Comparison of ENCODE assay signal across 1 cellular context in genomic region chr3:14278265-14278798, GRCh38.
A peak's percentile ranks its signal among the peaks of the same experiment; 100 is the strongest.
TF ChIP-seq lines count a peak whose summit lies in the region.

No MANE protein-coding gene starts in this region.

TF ChIP-seq in K562, 482 proteins besides CTCF, POLR2A, EP300 and RAD21 (continued from another document and continues in another):
- TF ChIP-seq, protein P1, sequence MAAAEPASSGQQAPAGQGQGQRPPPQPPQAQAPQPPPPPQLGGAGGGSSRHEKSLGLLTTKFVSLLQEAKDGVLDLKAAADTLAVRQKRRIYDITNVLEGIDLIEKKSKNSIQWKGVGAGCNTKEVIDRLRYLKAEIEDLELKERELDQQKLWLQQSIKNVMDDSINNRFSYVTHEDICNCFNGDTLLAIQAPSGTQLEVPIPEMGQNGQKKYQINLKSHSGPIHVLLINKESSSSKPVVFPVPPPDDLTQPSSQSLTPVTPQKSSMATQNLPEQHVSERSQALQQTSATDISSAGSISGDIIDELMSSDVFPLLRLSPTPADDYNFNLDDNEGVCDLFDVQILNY (CRISPR knock-in tag; IDR thresholded peaks at IDR 0.05) = no peak
- no peak for TF ChIP-seq ESRRA (IDR thresholded peaks at IDR 0.05; ENCODE audit: borderline replicate concordance, low read depth)
- TF ChIP-seq, protein P2, sequence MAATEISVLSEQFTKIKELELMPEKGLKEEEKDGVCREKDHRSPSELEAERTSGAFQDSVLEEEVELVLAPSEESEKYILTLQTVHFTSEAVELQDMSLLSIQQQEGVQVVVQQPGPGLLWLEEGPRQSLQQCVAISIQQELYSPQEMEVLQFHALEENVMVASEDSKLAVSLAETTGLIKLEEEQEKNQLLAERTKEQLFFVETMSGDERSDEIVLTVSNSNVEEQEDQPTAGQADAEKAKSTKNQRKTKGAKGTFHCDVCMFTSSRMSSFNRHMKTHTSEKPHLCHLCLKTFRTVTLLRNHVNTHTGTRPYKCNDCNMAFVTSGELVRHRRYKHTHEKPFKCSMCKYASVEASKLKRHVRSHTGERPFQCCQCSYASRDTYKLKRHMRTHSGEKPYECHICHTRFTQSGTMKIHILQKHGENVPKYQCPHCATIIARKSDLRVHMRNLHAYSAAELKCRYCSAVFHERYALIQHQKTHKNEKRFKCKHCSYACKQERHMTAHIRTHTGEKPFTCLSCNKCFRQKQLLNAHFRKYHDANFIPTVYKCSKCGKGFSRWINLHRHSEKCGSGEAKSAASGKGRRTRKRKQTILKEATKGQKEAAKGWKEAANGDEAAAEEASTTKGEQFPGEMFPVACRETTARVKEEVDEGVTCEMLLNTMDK (IDR thresholded peaks at IDR 0.05; ENCODE audit: borderline replicate concordance, insufficient read depth, low read depth, low read length, poor library complexity, severe bottlenecking) = no peak
- TF ChIP-seq ZNF274 (IDR thresholded peaks at IDR 0.05; ENCODE audit: borderline replicate concordance, low read depth, low read length) = no peak
- TF ChIP-seq ELK3 (CRISPR knock-in tag; IDR thresholded peaks at IDR 0.05) = no peak
- no peak for TF ChIP-seq ZNF436 (CRISPR knock-in tag; IDR thresholded peaks at IDR 0.05)
- TF ChIP-seq ZNF561 (CRISPR knock-in tag; conservative IDR thresholded peaks at IDR 0.05) = no peak
- TF ChIP-seq HMG20A (CRISPR knock-in tag; conservative IDR thresholded peaks at IDR 0.05) = no peak
- no peak for TF ChIP-seq MAFG (tag; conservative IDR thresholded peaks at IDR 0.05)
- no peak for TF ChIP-seq MXI1 (IDR thresholded peaks at IDR 0.05; ENCODE audit: low read depth, low read length)
- TF ChIP-seq SETDB1 (IDR thresholded peaks at IDR 0.05; ENCODE audit: low read length) = no peak
- TF ChIP-seq, protein P3, sequence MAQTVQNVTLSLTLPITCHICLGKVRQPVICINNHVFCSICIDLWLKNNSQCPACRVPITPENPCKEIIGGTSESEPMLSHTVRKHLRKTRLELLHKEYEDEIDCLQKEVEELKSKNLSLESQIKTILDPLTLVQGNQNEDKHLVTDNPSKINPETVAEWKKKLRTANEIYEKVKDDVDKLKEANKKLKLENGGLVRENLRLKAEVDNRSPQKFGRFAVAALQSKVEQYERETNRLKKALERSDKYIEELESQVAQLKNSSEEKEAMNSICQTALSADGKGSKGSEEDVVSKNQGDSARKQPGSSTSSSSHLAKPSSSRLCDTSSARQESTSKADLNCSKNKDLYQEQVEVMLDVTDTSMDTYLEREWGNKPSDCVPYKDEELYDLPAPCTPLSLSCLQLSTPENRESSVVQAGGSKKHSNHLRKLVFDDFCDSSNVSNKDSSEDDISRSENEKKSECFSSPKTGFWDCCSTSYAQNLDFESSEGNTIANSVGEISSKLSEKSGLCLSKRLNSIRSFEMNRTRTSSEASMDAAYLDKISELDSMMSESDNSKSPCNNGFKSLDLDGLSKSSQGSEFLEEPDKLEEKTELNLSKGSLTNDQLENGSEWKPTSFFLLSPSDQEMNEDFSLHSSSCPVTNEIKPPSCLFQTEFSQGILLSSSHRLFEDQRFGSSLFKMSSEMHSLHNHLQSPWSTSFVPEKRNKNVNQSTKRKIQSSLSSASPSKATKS (CRISPR knock-in tag; IDR thresholded peaks at IDR 0.05) = no peak
- TF ChIP-seq FOXA1 (IDR thresholded peaks at IDR 0.05; ENCODE audit: borderline replicate concordance) = no peak
- peak; percentile 63 for TF ChIP-seq L3MBTL2 (IDR thresholded peaks at IDR 0.05)
- 0 out of 2 replicates have a peak, but pooled peaks have one; percentile 63 for TF ChIP-seq ZNF592 (IDR thresholded peaks at IDR 0.05)
- TF ChIP-seq ZFP1 (CRISPR knock-in tag; IDR thresholded peaks at IDR 0.05) = no peak
- no peak for TF ChIP-seq ZNF76 (CRISPR knock-in tag; IDR thresholded peaks at IDR 0.05; ENCODE audit: borderline replicate concordance)
- no peak for TF ChIP-seq RREB1 (CRISPR knock-in tag; IDR thresholded peaks at IDR 0.05)
- TF ChIP-seq, protein P4, sequence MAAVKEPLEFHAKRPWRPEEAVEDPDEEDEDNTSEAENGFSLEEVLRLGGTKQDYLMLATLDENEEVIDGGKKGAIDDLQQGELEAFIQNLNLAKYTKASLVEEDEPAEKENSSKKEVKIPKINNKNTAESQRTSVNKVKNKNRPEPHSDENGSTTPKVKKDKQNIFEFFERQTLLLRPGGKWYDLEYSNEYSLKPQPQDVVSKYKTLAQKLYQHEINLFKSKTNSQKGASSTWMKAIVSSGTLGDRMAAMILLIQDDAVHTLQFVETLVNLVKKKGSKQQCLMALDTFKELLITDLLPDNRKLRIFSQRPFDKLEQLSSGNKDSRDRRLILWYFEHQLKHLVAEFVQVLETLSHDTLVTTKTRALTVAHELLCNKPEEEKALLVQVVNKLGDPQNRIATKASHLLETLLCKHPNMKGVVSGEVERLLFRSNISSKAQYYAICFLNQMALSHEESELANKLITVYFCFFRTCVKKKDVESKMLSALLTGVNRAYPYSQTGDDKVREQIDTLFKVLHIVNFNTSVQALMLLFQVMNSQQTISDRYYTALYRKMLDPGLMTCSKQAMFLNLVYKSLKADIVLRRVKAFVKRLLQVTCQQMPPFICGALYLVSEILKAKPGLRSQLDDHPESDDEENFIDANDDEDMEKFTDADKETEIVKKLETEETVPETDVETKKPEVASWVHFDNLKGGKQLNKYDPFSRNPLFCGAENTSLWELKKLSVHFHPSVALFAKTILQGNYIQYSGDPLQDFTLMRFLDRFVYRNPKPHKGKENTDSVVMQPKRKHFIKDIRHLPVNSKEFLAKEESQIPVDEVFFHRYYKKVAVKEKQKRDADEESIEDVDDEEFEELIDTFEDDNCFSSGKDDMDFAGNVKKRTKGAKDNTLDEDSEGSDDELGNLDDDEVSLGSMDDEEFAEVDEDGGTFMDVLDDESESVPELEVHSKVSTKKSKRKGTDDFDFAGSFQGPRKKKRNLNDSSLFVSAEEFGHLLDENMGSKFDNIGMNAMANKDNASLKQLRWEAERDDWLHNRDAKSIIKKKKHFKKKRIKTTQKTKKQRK (IDR thresholded peaks at IDR 0.05; ENCODE audit: borderline replicate concordance, low read depth, low read length) = no peak
- 0 out of 2 replicates have a peak, but pooled peaks have one; percentile 28 for TF ChIP-seq KLF13 (tag; IDR thresholded peaks at IDR 0.05; ENCODE audit: borderline replicate concordance, low read depth)
- TF ChIP-seq CXXC5 (CRISPR knock-in tag; IDR thresholded peaks at IDR 0.05) = 0 out of 2 replicates have a peak, but pooled peaks have one; percentile 28
- no peak for TF ChIP-seq ZNF41 (CRISPR knock-in tag; conservative IDR thresholded peaks at IDR 0.05)
- TF ChIP-seq NFRKB (IDR thresholded peaks at IDR 0.05; ENCODE audit: low read depth) = no peak
- no peak for TF ChIP-seq ELF2 (CRISPR knock-in tag; IDR thresholded peaks at IDR 0.05)
- no peak for TF ChIP-seq BRF1 (IDR thresholded peaks at IDR 0.05; ENCODE audit: borderline replicate concordance, extremely low read depth, insufficient read length)
- no peak for TF ChIP-seq STAT5A (IDR thresholded peaks at IDR 0.05; ENCODE audit: borderline replicate concordance, low read length)
- peak; percentile 72; the same call in 1 of the 2 replicates for TF ChIP-seq ZNF583 (CRISPR knock-in tag; IDR thresholded peaks at IDR 0.05)
- no peak for TF ChIP-seq HNRNPK (IDR thresholded peaks at IDR 0.05; ENCODE audit: low read depth, low read length, poor library complexity, severe bottlenecking)
- no peak for TF ChIP-seq ZNF668 (CRISPR knock-in tag; IDR thresholded peaks at IDR 0.05)
- TF ChIP-seq CHCHD3 (CRISPR knock-in tag; IDR thresholded peaks at IDR 0.05) = no peak
- no peak for TF ChIP-seq RBFOX2 (IDR thresholded peaks at IDR 0.05; ENCODE audit: low read depth, low read length)
- no peak for TF ChIP-seq SNIP1 (IDR thresholded peaks at IDR 0.05; ENCODE audit: low read depth)
- no peak for TF ChIP-seq WHSC1 (IDR thresholded peaks at IDR 0.05; ENCODE audit: low read length)
- TF ChIP-seq, protein P5, sequence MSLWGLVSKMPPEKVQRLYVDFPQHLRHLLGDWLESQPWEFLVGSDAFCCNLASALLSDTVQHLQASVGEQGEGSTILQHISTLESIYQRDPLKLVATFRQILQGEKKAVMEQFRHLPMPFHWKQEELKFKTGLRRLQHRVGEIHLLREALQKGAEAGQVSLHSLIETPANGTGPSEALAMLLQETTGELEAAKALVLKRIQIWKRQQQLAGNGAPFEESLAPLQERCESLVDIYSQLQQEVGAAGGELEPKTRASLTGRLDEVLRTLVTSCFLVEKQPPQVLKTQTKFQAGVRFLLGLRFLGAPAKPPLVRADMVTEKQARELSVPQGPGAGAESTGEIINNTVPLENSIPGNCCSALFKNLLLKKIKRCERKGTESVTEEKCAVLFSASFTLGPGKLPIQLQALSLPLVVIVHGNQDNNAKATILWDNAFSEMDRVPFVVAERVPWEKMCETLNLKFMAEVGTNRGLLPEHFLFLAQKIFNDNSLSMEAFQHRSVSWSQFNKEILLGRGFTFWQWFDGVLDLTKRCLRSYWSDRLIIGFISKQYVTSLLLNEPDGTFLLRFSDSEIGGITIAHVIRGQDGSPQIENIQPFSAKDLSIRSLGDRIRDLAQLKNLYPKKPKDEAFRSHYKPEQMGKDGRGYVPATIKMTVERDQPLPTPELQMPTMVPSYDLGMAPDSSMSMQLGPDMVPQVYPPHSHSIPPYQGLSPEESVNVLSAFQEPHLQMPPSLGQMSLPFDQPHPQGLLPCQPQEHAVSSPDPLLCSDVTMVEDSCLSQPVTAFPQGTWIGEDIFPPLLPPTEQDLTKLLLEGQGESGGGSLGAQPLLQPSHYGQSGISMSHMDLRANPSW (CRISPR knock-in tag; IDR thresholded peaks at IDR 0.05) = no peak
- no peak for TF ChIP-seq MYNN (IDR thresholded peaks at IDR 0.05)
- TF ChIP-seq MYNN (CRISPR knock-in tag; IDR thresholded peaks at IDR 0.05) = no peak
- no peak for TF ChIP-seq ZNF785 (CRISPR knock-in tag; IDR thresholded peaks at IDR 0.05)
- no peak; the same call in none of the 2 replicates for TF ChIP-seq TEAD4 (IDR thresholded peaks at IDR 0.05; ENCODE audit: low read length)
- no peak for TF ChIP-seq TEAD4 (CRISPR knock-in tag; IDR thresholded peaks at IDR 0.05; ENCODE audit: borderline replicate concordance)
- TF ChIP-seq FOSL1 (tag; conservative IDR thresholded peaks at IDR 0.05) = peak; percentile 50; the same call in 1 of the 2 replicates
